1 cellular context compared by ENCODE assay signal in the genomic region with DNA sequence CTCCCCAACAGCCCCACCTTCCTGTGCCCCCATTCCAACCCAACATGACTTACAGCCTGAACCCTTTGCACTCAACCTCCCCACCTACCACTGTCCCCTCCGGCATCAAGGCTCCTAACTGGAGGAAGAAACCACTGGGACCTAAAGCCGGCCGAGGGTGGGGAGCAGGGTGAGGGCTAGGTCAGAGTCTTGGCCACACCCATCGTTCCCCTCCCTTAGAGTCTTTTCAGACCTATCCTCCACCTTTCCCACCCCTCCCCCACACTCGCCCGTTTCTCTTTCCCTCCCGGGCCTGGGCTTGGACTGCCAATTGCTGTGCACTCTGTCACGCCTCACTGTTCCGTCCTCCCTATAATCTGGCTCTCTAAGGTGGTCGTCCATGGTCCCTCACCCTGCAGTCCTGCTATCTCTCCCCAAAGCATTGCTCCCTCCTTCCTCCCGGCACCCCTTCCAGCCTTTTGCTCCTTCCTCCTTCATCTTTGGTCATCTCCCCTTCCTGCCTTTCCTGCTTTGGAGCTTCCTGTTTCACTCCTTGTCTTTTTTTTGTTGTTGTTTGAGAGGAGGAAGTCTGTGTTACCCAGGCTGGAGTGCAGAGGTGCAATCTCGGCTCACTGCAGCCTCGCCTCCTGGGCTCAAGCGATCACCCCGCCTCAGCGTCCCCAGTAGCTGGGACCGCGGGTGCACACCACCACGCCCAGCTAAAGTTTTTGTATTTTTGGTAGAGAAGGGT.
TF ChIP-seq lines count a peak whose summit lies in the region.

No MANE protein-coding gene starts in this region.

TF ChIP-seq in SK-N-SH, 30 proteins besides CTCF, POLR2A, EP300 and RAD21 (continued from another document):
- TF ChIP-seq USF1 (IDR thresholded peaks at IDR 0.05; ENCODE audit: borderline replicate concordance, low read depth) (no peak), USF2 (IDR thresholded peaks at IDR 0.05; ENCODE audit: borderline replicate concordance, low read depth, low read length) (no peak), MAX (IDR thresholded peaks at IDR 0.05; ENCODE audit: low read depth) (no peak), RXRA (IDR thresholded peaks at IDR 0.05; ENCODE audit: borderline replicate concordance, low read depth) (no peak), FOXJ3 (CRISPR knock-in tag; IDR thresholded peaks at IDR 0.05) (no peak), JUND (IDR thresholded peaks at IDR 0.05) (no peak), MXI1 (IDR thresholded peaks at IDR 0.05; ENCODE audit: low read depth, low read length) (no peak), FOSL2 (IDR thresholded peaks at IDR 0.05; ENCODE audit: borderline replicate concordance, low read depth) (no peak)
- TF ChIP-seq, protein P1, sequence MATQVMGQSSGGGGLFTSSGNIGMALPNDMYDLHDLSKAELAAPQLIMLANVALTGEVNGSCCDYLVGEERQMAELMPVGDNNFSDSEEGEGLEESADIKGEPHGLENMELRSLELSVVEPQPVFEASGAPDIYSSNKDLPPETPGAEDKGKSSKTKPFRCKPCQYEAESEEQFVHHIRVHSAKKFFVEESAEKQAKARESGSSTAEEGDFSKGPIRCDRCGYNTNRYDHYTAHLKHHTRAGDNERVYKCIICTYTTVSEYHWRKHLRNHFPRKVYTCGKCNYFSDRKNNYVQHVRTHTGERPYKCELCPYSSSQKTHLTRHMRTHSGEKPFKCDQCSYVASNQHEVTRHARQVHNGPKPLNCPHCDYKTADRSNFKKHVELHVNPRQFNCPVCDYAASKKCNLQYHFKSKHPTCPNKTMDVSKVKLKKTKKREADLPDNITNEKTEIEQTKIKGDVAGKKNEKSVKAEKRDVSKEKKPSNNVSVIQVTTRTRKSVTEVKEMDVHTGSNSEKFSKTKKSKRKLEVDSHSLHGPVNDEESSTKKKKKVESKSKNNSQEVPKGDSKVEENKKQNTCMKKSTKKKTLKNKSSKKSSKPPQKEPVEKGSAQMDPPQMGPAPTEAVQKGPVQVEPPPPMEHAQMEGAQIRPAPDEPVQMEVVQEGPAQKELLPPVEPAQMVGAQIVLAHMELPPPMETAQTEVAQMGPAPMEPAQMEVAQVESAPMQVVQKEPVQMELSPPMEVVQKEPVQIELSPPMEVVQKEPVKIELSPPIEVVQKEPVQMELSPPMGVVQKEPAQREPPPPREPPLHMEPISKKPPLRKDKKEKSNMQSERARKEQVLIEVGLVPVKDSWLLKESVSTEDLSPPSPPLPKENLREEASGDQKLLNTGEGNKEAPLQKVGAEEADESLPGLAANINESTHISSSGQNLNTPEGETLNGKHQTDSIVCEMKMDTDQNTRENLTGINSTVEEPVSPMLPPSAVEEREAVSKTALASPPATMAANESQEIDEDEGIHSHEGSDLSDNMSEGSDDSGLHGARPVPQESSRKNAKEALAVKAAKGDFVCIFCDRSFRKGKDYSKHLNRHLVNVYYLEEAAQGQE (IDR thresholded peaks at IDR 0.05; ENCODE audit: low read depth, low read length) = no peak
